ENCODE assay signal across 11 cellular contexts in genomic region chr2:64359176-64359891, GRCh38.
DNase-seq lines count a peak whose midpoint lies in the region; ATAC-seq and TF ChIP-seq lines count a peak whose summit lies in the region.
"Had no signal": no experiment of that assay in that cellular context is flagged by ENCODE, and none has a peak within 500 bp of the region (broad histone marks: within the 10 kb centered on the region; RNA-seq: fewer than 3 reads in every experiment).

No MANE protein-coding gene starts in this region.

- H3K27ac ChIP-seq in parathyroid adenoma, result peak overlapping the region; percentile 68
- H3K27ac ChIP-seq: SJCRH30 had no signal

- H3K9ac ChIP-seq in adipocyte (ENCODE audit: low read length), result peak overlapping the region; percentile 33
- no peak overlapping the region for H3K9ac ChIP-seq in parathyroid adenoma

- no peaks in the 10 kb centered on the region for H3K79me2 ChIP-seq in parathyroid adenoma

- peaks cover 23% of the 10 kb centered on the region for H3K4me1 ChIP-seq in adipocyte (ENCODE audit: control insufficient read depth, insufficient read depth, low read length)
- H3K4me1 ChIP-seq in parathyroid adenoma, result peaks cover 26% of the 10 kb centered on the region

- peak overlapping the region; percentile 71 for H2AFZ ChIP-seq in parathyroid adenoma

- H3K4me3 ChIP-seq in adipocyte (ENCODE audit: low read length), result no peak overlapping the region
- no peak overlapping the region for H3K4me3 ChIP-seq in parathyroid adenoma (ENCODE audit: low read depth, low read length)
- H3K4me3 ChIP-seq: SJCRH30 had no signal

- H3K9me3 ChIP-seq in adipocyte (ENCODE audit: control insufficient read depth, low read length) (no peaks in the 10 kb centered on the region), parathyroid adenoma (ENCODE audit: control insufficient read depth, low read length) (no peaks in the 10 kb centered on the region)
- H3K9me3 ChIP-seq: SJCRH30 had no signal

- ATAC-seq in GM18867 (IDR thresholded peaks at IDR 0.05; ENCODE audit: unreplicated experiment) (peak; percentile 46), HG02642 (IDR thresholded peaks at IDR 0.05; ENCODE audit: poor library complexity, unreplicated experiment) (peak; percentile 46), GM18870 (IDR thresholded peaks at IDR 0.05; ENCODE audit: unreplicated experiment) (no peak)
- no peak for ATAC-seq in activated CD4-positive, CD25-positive, alpha-beta regulatory T cell treated with anti-CD3 and anti-CD28 coated beads, Interleukin-2, amount 50 U/mL, for 24 hours

- H3K4me2 ChIP-seq in parathyroid adenoma (ENCODE audit: low read length), result peak overlapping the region; percentile 0

- no peaks in the 10 kb centered on the region for H3K36me3 ChIP-seq in adipocyte (ENCODE audit: control insufficient read depth, insufficient read depth, low read length, severe bottlenecking)
- H3K36me3 ChIP-seq in parathyroid adenoma (ENCODE audit: control insufficient read depth, insufficient read depth, low read length), result no peaks in the 10 kb centered on the region
- H3K36me3 ChIP-seq: SJCRH30 had no signal

- H3K27me3 ChIP-seq in adipocyte (replicated peaks; ENCODE audit: control insufficient read depth, insufficient read depth, low read length), result peaks cover 13% of the 10 kb centered on the region
- H3K27me3 ChIP-seq in parathyroid adenoma (ENCODE audit: control insufficient read depth, insufficient read depth, low read length), result no peaks in the 10 kb centered on the region
- H3K27me3 ChIP-seq: SJCRH30 had no signal

- TF ChIP-seq CTCF in parathyroid adenoma (IDR thresholded peaks at IDR 0.05), result no peak

- DNase-seq in adipocyte (ENCODE audit: low read depth), result no peak
- no peak for DNase-seq in NCI-H2227 treated with DMSO at 0.1 percent for 48 hours (lab: John Stamatoyannopoulos, UW)
- no peak for DNase-seq in NCI-H774 (lab: John Stamatoyannopoulos, UW)
- DNase-seq: activated T-cell treated with anti-CD3 and anti-CD28 coated beads, Interleukin-2, amount 50 U/mL, for 1 hour; GF-D8 had no signal

Comparison
In these comparisons a context has a peak if more than half of its experiments do, and no peak if none do; other contexts are left out.
1. ATAC-seq: peak in GM18867 (single experiment) and HG02642 (single experiment); none in GM18870 (single experiment) and activated CD4-positive, CD25-positive, alpha-beta regulatory T cell treated with anti-CD3 and anti-CD28 coated beads, Interleukin-2, amount 50 U/mL, for 24 hours (0 of 2).